In the genomic region with DNA sequence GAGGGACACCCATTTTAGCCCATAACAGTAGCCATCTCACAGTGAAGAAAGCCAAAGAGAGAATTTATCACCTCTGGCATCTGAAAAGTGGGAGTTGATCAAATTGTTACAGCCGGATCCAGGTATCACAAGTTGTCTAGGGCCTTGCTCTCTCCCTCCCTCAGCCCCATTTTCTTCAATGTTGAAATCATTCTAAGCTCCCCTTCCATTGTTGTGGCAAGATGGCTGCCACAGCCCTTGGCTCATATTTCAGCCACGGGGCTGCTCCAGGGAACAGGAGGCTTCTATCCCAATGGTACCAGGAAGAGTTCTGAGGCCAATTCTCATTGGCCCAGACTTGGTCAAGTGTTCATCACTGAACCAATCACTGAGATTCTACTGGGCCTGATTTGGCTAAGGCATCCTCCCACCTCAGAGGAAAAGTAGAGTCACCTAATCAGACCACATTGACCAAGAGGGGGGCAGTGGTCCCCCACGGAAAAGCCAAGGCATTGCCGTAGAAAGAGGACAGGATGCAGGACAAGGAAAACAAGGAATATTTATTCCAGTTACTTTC, we compare ENCODE assay signal across 1 cellular context.
A peak's percentile ranks its signal among the peaks of the same experiment; 100 is the strongest.
TF ChIP-seq lines count a peak whose summit lies in the region.

No MANE protein-coding gene starts in this region.

TF ChIP-seq in K562, 482 proteins besides CTCF, POLR2A, EP300 and RAD21 (continued from another document):
- TF ChIP-seq, protein P1, sequence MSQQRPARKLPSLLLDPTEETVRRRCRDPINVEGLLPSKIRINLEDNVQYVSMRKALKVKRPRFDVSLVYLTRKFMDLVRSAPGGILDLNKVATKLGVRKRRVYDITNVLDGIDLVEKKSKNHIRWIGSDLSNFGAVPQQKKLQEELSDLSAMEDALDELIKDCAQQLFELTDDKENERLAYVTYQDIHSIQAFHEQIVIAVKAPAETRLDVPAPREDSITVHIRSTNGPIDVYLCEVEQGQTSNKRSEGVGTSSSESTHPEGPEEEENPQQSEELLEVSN (IDR thresholded peaks at IDR 0.05; ENCODE audit: borderline replicate concordance in 1 of 2, extremely low read depth in 1 of 2, insufficient read depth in 1 of 2, insufficient read length in 1 of 2, low read depth in 1 of 2, low read length in 1 of 2, poor library complexity in 1 of 2, severe bottlenecking in 1 of 2) = peak in 1 of 2 experiments; percentile 49
- TF ChIP-seq, protein P2, sequence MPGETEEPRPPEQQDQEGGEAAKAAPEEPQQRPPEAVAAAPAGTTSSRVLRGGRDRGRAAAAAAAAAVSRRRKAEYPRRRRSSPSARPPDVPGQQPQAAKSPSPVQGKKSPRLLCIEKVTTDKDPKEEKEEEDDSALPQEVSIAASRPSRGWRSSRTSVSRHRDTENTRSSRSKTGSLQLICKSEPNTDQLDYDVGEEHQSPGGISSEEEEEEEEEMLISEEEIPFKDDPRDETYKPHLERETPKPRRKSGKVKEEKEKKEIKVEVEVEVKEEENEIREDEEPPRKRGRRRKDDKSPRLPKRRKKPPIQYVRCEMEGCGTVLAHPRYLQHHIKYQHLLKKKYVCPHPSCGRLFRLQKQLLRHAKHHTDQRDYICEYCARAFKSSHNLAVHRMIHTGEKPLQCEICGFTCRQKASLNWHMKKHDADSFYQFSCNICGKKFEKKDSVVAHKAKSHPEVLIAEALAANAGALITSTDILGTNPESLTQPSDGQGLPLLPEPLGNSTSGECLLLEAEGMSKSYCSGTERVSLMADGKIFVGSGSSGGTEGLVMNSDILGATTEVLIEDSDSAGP (CRISPR knock-in tag; IDR thresholded peaks at IDR 0.05) = no peak
- TF ChIP-seq, protein P3, sequence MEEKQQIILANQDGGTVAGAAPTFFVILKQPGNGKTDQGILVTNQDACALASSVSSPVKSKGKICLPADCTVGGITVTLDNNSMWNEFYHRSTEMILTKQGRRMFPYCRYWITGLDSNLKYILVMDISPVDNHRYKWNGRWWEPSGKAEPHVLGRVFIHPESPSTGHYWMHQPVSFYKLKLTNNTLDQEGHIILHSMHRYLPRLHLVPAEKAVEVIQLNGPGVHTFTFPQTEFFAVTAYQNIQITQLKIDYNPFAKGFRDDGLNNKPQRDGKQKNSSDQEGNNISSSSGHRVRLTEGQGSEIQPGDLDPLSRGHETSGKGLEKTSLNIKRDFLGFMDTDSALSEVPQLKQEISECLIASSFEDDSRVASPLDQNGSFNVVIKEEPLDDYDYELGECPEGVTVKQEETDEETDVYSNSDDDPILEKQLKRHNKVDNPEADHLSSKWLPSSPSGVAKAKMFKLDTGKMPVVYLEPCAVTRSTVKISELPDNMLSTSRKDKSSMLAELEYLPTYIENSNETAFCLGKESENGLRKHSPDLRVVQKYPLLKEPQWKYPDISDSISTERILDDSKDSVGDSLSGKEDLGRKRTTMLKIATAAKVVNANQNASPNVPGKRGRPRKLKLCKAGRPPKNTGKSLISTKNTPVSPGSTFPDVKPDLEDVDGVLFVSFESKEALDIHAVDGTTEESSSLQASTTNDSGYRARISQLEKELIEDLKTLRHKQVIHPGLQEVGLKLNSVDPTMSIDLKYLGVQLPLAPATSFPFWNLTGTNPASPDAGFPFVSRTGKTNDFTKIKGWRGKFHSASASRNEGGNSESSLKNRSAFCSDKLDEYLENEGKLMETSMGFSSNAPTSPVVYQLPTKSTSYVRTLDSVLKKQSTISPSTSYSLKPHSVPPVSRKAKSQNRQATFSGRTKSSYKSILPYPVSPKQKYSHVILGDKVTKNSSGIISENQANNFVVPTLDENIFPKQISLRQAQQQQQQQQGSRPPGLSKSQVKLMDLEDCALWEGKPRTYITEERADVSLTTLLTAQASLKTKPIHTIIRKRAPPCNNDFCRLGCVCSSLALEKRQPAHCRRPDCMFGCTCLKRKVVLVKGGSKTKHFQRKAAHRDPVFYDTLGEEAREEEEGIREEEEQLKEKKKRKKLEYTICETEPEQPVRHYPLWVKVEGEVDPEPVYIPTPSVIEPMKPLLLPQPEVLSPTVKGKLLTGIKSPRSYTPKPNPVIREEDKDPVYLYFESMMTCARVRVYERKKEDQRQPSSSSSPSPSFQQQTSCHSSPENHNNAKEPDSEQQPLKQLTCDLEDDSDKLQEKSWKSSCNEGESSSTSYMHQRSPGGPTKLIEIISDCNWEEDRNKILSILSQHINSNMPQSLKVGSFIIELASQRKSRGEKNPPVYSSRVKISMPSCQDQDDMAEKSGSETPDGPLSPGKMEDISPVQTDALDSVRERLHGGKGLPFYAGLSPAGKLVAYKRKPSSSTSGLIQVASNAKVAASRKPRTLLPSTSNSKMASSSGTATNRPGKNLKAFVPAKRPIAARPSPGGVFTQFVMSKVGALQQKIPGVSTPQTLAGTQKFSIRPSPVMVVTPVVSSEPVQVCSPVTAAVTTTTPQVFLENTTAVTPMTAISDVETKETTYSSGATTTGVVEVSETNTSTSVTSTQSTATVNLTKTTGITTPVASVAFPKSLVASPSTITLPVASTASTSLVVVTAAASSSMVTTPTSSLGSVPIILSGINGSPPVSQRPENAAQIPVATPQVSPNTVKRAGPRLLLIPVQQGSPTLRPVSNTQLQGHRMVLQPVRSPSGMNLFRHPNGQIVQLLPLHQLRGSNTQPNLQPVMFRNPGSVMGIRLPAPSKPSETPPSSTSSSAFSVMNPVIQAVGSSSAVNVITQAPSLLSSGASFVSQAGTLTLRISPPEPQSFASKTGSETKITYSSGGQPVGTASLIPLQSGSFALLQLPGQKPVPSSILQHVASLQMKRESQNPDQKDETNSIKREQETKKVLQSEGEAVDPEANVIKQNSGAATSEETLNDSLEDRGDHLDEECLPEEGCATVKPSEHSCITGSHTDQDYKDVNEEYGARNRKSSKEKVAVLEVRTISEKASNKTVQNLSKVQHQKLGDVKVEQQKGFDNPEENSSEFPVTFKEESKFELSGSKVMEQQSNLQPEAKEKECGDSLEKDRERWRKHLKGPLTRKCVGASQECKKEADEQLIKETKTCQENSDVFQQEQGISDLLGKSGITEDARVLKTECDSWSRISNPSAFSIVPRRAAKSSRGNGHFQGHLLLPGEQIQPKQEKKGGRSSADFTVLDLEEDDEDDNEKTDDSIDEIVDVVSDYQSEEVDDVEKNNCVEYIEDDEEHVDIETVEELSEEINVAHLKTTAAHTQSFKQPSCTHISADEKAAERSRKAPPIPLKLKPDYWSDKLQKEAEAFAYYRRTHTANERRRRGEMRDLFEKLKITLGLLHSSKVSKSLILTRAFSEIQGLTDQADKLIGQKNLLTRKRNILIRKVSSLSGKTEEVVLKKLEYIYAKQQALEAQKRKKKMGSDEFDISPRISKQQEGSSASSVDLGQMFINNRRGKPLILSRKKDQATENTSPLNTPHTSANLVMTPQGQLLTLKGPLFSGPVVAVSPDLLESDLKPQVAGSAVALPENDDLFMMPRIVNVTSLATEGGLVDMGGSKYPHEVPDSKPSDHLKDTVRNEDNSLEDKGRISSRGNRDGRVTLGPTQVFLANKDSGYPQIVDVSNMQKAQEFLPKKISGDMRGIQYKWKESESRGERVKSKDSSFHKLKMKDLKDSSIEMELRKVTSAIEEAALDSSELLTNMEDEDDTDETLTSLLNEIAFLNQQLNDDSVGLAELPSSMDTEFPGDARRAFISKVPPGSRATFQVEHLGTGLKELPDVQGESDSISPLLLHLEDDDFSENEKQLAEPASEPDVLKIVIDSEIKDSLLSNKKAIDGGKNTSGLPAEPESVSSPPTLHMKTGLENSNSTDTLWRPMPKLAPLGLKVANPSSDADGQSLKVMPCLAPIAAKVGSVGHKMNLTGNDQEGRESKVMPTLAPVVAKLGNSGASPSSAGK (IDR thresholded peaks at IDR 0.05) = peak; percentile 57
- TF ChIP-seq DIDO1 (tag; IDR thresholded peaks at IDR 0.05; ENCODE audit: low read depth) (0 out of 2 replicates have a peak, but pooled peaks have one; percentile 9), JUND (IDR thresholded peaks at IDR 0.05; ENCODE audit: borderline replicate concordance, low read depth, low read length) (peak; percentile 57), JUND (tag; IDR thresholded peaks at IDR 0.05; ENCODE audit: borderline replicate concordance, low read depth, low read length) (no peak; the same call in 2 of the 3 replicates), HNRNPL (IDR thresholded peaks at IDR 0.05; ENCODE audit: low read depth, low read length) (no peak), BMI1 (IDR thresholded peaks at IDR 0.05; ENCODE audit: low read length) (no peak), POLR2AphosphoS5 (IDR thresholded peaks at IDR 0.05; ENCODE audit: control insufficient read depth, insufficient read depth, low read depth, low read length) (peak; percentile 42; the same call in 1 of the 2 replicates), PHB2 (IDR thresholded peaks at IDR 0.05; ENCODE audit: low read depth) (no peak), NFXL1 (CRISPR knock-in tag; IDR thresholded peaks at IDR 0.05) (no peak), RAD51 (IDR thresholded peaks at IDR 0.05; ENCODE audit: borderline replicate concordance, low read depth) (peak; percentile 71; the same call in 1 of the 2 replicates), EZH2 (IDR thresholded peaks at IDR 0.05; ENCODE audit: borderline replicate concordance, low read depth, low read length) (no peak)
